Comparison of ENCODE assay signal across 1 cellular context in the genomic region with DNA sequence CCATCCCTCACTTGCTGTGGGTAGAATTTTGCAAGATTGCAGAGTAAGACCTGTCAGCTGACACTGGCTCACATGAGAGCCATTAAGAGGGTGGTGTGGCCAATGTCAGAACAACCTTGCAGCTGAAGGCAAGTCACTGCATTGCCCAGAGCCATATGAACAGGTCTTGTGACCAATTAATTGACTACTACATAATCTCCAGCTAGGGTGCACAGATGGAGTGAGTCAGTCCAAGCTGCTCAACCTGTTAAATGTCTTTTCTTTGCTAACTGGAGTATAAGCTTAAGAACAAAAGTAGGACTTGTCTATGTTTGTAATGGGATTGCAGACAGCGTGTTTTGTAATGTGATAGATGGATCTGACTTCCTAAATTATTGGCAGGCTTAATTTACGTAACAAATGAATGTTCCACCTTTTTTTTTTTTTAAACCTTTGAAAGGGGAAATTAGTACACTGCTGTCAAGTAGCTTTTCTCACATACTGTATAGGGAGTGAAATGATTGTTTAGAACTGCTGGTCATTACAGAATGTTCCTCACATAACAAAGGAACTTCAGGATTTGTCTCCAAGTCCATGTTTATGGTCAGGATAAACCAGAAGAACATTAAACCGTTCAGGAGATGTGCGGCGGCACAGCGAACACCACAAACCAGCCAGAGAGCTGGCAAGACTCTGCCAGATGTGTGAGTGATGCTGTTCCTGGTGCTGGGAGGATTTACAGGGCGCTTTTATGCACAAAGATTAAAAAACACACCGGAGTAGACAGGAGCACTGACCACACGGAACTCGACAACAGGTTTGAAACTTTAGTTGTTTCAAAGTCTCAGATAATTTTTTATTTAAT.
A peak's percentile ranks its signal among the peaks of the same experiment; 100 is the strongest.
TF ChIP-seq lines count a peak whose summit lies in the region.

No MANE protein-coding gene starts in this region.

TF ChIP-seq in HEK293, 187 proteins besides CTCF, POLR2A, EP300 and RAD21 (continued from another document and continues in another):
- TF ChIP-seq, protein P1, sequence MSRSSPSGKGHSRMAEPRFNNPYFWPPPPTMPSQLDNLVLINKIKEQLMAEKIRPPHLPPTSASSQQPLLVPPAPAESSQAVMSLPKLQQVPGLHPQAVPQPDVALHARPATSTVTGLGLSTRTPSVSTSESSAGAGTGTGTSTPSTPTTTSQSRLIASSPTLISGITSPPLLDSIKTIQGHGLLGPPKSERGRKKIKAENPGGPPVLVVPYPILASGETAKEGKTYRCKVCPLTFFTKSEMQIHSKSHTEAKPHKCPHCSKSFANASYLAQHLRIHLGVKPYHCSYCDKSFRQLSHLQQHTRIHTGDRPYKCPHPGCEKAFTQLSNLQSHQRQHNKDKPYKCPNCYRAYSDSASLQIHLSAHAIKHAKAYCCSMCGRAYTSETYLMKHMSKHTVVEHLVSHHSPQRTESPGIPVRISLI (tag by site-specific recombination; IDR thresholded peaks at IDR 0.05) = no peak
- no peak for TF ChIP-seq ZNF549 (tag by site-specific recombination; IDR thresholded peaks at IDR 0.05)
- TF ChIP-seq ZNF324 (tag by site-specific recombination; IDR thresholded peaks at IDR 0.05) = no peak
- TF ChIP-seq, protein P2, sequence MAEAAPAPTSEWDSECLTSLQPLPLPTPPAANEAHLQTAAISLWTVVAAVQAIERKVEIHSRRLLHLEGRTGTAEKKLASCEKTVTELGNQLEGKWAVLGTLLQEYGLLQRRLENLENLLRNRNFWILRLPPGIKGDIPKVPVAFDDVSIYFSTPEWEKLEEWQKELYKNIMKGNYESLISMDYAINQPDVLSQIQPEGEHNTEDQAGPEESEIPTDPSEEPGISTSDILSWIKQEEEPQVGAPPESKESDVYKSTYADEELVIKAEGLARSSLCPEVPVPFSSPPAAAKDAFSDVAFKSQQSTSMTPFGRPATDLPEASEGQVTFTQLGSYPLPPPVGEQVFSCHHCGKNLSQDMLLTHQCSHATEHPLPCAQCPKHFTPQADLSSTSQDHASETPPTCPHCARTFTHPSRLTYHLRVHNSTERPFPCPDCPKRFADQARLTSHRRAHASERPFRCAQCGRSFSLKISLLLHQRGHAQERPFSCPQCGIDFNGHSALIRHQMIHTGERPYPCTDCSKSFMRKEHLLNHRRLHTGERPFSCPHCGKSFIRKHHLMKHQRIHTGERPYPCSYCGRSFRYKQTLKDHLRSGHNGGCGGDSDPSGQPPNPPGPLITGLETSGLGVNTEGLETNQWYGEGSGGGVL (tag by site-specific recombination; IDR thresholded peaks at IDR 0.05) = no peak
- no peak for TF ChIP-seq TCF7L2 (IDR thresholded peaks at IDR 0.05; ENCODE audit: borderline replicate concordance, low read depth, low read length)
- TF ChIP-seq, protein P3, sequence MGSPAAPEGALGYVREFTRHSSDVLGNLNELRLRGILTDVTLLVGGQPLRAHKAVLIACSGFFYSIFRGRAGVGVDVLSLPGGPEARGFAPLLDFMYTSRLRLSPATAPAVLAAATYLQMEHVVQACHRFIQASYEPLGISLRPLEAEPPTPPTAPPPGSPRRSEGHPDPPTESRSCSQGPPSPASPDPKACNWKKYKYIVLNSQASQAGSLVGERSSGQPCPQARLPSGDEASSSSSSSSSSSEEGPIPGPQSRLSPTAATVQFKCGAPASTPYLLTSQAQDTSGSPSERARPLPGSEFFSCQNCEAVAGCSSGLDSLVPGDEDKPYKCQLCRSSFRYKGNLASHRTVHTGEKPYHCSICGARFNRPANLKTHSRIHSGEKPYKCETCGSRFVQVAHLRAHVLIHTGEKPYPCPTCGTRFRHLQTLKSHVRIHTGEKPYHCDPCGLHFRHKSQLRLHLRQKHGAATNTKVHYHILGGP (tag by site-specific recombination; IDR thresholded peaks at IDR 0.05) = no peak
- TF ChIP-seq, protein P4, sequence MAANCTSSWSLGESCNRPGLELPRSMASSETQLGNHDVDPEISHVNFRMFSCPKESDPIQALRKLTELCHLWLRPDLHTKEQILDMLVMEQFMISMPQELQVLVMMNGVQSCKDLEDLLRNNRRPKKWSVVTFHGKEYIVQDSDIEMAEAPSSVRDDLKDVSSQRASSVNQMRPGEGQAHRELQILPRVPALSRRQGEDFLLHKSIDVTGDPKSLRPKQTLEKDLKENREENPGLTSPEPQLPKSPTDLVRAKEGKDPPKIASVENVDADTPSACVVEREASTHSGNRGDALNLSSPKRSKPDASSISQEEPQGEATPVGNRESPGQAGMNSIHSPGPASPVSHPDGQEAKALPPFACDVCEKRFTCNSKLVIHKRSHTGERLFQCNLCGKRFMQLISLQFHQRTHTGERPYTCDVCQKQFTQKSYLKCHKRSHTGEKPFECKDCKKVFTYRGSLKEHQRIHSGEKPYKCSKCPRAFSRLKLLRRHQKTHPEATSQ (tag by site-specific recombination; IDR thresholded peaks at IDR 0.05) = no peak
- TF ChIP-seq, protein P5, sequence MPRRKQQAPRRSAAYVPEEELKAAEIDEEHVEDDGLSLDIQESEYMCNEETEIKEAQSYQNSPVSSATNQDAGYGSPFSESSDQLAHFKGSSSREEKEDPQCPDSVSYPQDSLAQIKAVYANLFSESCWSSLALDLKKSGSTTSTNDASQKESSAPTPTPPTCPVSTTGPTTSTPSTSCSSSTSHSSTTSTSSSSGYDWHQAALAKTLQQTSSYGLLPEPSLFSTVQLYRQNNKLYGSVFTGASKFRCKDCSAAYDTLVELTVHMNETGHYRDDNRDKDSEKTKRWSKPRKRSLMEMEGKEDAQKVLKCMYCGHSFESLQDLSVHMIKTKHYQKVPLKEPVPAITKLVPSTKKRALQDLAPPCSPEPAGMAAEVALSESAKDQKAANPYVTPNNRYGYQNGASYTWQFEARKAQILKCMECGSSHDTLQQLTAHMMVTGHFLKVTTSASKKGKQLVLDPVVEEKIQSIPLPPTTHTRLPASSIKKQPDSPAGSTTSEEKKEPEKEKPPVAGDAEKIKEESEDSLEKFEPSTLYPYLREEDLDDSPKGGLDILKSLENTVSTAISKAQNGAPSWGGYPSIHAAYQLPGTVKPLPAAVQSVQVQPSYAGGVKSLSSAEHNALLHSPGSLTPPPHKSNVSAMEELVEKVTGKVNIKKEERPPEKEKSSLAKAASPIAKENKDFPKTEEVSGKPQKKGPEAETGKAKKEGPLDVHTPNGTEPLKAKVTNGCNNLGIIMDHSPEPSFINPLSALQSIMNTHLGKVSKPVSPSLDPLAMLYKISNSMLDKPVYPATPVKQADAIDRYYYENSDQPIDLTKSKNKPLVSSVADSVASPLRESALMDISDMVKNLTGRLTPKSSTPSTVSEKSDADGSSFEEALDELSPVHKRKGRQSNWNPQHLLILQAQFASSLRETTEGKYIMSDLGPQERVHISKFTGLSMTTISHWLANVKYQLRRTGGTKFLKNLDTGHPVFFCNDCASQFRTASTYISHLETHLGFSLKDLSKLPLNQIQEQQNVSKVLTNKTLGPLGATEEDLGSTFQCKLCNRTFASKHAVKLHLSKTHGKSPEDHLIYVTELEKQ (tag by site-specific recombination; IDR thresholded peaks at IDR 0.05; ENCODE audit: borderline replicate concordance) = no peak
- TF ChIP-seq ZBTB20 (tag by site-specific recombination; IDR thresholded peaks at IDR 0.05) = no peak
- no peak for TF ChIP-seq SCRT1 (tag by site-specific recombination; IDR thresholded peaks at IDR 0.05; ENCODE audit: borderline replicate concordance)
- TF ChIP-seq ZNF837 (tag by site-specific recombination; IDR thresholded peaks at IDR 0.05) = no peak
- TF ChIP-seq, protein P6, sequence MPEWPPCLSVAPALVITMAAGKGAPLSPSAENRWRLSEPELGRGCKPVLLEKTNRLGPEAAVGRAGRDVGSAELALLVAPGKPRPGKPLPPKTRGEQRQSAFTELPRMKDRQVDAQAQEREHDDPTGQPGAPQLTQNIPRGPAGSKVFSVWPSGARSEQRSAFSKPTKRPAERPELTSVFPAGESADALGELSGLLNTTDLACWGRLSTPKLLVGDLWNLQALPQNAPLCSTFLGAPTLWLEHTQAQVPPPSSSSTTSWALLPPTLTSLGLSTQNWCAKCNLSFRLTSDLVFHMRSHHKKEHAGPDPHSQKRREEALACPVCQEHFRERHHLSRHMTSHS (tag by site-specific recombination; IDR thresholded peaks at IDR 0.05) = no peak
- no peak for TF ChIP-seq ZNF302 (tag by site-specific recombination; IDR thresholded peaks at IDR 0.05; ENCODE audit: low read depth)
- TF ChIP-seq ZNF146 (tag by site-specific recombination; IDR thresholded peaks at IDR 0.05) = no peak
- TF ChIP-seq ZNF473 (tag by site-specific recombination; IDR thresholded peaks at IDR 0.05) = no peak
- no peak for TF ChIP-seq OVOL3 (tag by site-specific recombination; IDR thresholded peaks at IDR 0.05)
- peak; percentile 77 for TF ChIP-seq ZNF394 (tag by site-specific recombination; IDR thresholded peaks at IDR 0.05; ENCODE audit: borderline replicate concordance)
- 0 out of 2 replicates have a peak, but pooled peaks have one; percentile 26 for TF ChIP-seq SP3 (tag by site-specific recombination; IDR thresholded peaks at IDR 0.05)
- no peak for TF ChIP-seq ZNF221 (tag by site-specific recombination; IDR thresholded peaks at IDR 0.05; ENCODE audit: borderline replicate concordance)
- no peak for TF ChIP-seq ZNF561 (tag by site-specific recombination; IDR thresholded peaks at IDR 0.05; ENCODE audit: borderline replicate concordance)
- TF ChIP-seq, protein P7, sequence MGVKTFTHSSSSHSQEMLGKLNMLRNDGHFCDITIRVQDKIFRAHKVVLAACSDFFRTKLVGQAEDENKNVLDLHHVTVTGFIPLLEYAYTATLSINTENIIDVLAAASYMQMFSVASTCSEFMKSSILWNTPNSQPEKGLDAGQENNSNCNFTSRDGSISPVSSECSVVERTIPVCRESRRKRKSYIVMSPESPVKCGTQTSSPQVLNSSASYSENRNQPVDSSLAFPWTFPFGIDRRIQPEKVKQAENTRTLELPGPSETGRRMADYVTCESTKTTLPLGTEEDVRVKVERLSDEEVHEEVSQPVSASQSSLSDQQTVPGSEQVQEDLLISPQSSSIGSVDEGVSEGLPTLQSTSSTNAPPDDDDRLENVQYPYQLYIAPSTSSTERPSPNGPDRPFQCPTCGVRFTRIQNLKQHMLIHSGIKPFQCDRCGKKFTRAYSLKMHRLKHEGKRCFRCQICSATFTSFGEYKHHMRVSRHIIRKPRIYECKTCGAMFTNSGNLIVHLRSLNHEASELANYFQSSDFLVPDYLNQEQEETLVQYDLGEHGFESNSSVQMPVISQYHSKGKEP (tag by site-specific recombination; IDR thresholded peaks at IDR 0.05) = no peak
- TF ChIP-seq, protein P8, sequence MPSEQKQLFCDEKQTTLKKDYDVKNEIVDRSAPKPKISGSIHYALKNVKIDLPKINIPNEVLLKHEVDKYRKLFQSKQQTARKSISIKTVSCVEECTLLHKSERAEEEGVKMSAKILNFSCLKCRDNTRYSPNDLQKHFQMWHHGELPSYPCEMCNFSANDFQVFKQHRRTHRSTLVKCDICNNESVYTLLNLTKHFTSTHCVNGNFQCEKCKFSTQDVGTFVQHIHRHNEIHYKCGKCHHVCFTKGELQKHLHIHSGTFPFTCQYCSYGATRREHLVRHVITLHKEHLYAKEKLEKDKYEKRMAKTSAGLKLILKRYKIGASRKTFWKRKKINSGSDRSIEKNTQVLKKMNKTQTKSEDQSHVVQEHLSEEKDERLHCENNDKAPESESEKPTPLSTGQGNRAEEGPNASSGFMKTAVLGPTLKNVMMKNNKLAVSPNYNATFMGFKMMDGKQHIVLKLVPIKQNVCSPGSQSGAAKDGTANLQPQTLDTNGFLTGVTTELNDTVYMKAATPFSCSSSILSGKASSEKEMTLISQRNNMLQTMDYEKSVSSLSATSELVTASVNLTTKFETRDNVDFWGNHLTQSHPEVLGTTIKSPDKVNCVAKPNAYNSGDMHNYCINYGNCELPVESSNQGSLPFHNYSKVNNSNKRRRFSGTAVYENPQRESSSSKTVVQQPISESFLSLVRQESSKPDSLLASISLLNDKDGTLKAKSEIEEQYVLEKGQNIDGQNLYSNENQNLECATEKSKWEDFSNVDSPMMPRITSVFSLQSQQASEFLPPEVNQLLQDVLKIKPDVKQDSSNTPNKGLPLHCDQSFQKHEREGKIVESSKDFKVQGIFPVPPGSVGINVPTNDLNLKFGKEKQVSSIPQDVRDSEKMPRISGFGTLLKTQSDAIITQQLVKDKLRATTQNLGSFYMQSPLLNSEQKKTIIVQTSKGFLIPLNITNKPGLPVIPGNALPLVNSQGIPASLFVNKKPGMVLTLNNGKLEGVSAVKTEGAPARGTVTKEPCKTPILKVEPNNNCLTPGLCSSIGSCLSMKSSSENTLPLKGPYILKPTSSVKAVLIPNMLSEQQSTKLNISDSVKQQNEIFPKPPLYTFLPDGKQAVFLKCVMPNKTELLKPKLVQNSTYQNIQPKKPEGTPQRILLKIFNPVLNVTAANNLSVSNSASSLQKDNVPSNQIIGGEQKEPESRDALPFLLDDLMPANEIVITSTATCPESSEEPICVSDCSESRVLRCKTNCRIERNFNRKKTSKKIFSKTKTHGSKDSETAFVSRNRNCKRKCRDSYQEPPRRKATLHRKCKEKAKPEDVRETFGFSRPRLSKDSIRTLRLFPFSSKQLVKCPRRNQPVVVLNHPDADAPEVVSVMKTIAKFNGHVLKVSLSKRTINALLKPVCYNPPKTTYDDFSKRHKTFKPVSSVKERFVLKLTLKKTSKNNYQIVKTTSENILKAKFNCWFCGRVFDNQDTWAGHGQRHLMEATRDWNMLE (tag by site-specific recombination; conservative IDR thresholded peaks at IDR 0.05; ENCODE audit: low read depth) = no peak
- no peak for TF ChIP-seq KLF1 (tag by site-specific recombination; IDR thresholded peaks at IDR 0.05)
- TF ChIP-seq ZNF621 (tag by site-specific recombination; IDR thresholded peaks at IDR 0.05) = no peak
- TF ChIP-seq, protein P9, sequence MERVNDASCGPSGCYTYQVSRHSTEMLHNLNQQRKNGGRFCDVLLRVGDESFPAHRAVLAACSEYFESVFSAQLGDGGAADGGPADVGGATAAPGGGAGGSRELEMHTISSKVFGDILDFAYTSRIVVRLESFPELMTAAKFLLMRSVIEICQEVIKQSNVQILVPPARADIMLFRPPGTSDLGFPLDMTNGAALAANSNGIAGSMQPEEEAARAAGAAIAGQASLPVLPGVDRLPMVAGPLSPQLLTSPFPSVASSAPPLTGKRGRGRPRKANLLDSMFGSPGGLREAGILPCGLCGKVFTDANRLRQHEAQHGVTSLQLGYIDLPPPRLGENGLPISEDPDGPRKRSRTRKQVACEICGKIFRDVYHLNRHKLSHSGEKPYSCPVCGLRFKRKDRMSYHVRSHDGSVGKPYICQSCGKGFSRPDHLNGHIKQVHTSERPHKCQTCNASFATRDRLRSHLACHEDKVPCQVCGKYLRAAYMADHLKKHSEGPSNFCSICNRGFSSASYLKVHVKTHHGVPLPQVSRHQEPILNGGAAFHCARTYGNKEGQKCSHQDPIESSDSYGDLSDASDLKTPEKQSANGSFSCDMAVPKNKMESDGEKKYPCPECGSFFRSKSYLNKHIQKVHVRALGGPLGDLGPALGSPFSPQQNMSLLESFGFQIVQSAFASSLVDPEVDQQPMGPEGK (tag by site-specific recombination; IDR thresholded peaks at IDR 0.05) = 0 out of 2 replicates have a peak, but pooled peaks have one; percentile 28
- TF ChIP-seq FEZF1 (tag by site-specific recombination; IDR thresholded peaks at IDR 0.05) = 0 out of 2 replicates have a peak, but pooled peaks have one; percentile 19
- TF ChIP-seq ZNF292 (tag by site-specific recombination; IDR thresholded peaks at IDR 0.05; ENCODE audit: borderline replicate concordance, low read depth) = no peak
- TF ChIP-seq ZNF558 (tag by site-specific recombination; IDR thresholded peaks at IDR 0.05) = 0 out of 2 replicates have a peak, but pooled peaks have one; percentile 18
- peak; percentile 91 for TF ChIP-seq SCRT2 (tag by site-specific recombination; IDR thresholded peaks at IDR 0.05)
- TF ChIP-seq ZNF555 (tag by site-specific recombination; conservative IDR thresholded peaks at IDR 0.05) = no peak
- TF ChIP-seq ZNF629 (tag by site-specific recombination; IDR thresholded peaks at IDR 0.05) = peak; percentile 45
- no peak for TF ChIP-seq ZBTB21 (tag by site-specific recombination; IDR thresholded peaks at IDR 0.05)
- no peak; the same call in 1 of the 2 replicates for TF ChIP-seq ZSCAN23 (tag by site-specific recombination; IDR thresholded peaks at IDR 0.05)
- TF ChIP-seq ZNF426 (tag by site-specific recombination; IDR thresholded peaks at IDR 0.05) = no peak
- TF ChIP-seq GLIS1 (tag by site-specific recombination; IDR thresholded peaks at IDR 0.05) = no peak
- no peak for TF ChIP-seq ZNF132 (tag by site-specific recombination; IDR thresholded peaks at IDR 0.05; ENCODE audit: borderline replicate concordance)
- no peak for TF ChIP-seq ZNF112 (tag by site-specific recombination; IDR thresholded peaks at IDR 0.05)
